Comparison of ENCODE assay signal across 2 cellular contexts in the genomic region with DNA sequence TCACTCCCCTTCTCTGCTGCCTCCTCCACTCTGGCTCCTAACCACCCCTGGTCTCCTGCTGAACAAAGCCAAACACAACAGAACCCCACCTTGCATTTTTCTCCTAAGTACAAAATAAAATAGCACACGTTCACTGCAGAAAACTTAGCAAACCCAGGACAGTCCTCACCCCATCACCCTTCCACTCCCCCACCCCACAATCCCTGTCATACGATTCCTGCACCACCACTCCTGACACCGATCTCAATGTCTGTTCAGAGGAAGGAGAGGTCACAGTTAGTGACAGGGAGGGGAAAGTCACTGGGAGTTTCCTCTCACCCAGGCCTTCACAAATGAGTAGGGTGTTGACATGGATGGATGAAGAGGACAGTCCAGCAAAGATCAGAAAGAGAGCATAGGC.
TF ChIP-seq lines count a peak whose summit lies in the region.

No MANE protein-coding gene starts in this region.

TF ChIP-seq in HEK293, 187 proteins besides CTCF, POLR2A, EP300 and RAD21:
- no peak for TF ChIP-seq ZBTB7A (tag by site-specific recombination; IDR thresholded peaks at IDR 0.05; ENCODE audit: low read depth)
- no peak for TF ChIP-seq ZNF555 (tag by site-specific recombination; conservative IDR thresholded peaks at IDR 0.05)
- TF ChIP-seq YY2 (tag by site-specific recombination; IDR thresholded peaks at IDR 0.05) = no peak
- no peak for TF ChIP-seq ZNF501 (tag by site-specific recombination; IDR thresholded peaks at IDR 0.05)
- TF ChIP-seq ZNF600 (tag by site-specific recombination; IDR thresholded peaks at IDR 0.05) = 0 out of 2 replicates have a peak, but pooled peaks have one; percentile 10
- no peak for TF ChIP-seq ZNF24 (tag by site-specific recombination; IDR thresholded peaks at IDR 0.05)
- TF ChIP-seq, protein P1, sequence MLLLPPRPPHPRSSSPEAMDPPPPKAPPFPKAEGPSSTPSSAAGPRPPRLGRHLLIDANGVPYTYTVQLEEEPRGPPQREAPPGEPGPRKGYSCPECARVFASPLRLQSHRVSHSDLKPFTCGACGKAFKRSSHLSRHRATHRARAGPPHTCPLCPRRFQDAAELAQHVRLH (tag by site-specific recombination; IDR thresholded peaks at IDR 0.05) = no peak

TF ChIP-seq in GM12878, 131 proteins besides CTCF, POLR2A, EP300 and RAD21:
- no peak for TF ChIP-seq LARP7 (IDR thresholded peaks at IDR 0.05)
- TF ChIP-seq STAT3 (IDR thresholded peaks at IDR 0.05; ENCODE audit: low read depth, low read length) = no peak
- TF ChIP-seq NRF1 (conservative IDR thresholded peaks at IDR 0.05; ENCODE audit: low read depth, low read length) = no peak
- no peak for TF ChIP-seq CHD1 (IDR thresholded peaks at IDR 0.05; ENCODE audit: low read depth, low read length)
- TF ChIP-seq ZBED1 (IDR thresholded peaks at IDR 0.05; ENCODE audit: borderline replicate concordance) = no peak
- TF ChIP-seq MEF2B (IDR thresholded peaks at IDR 0.05; ENCODE audit: partially characterized antibody, poor library complexity, severe bottlenecking) = no peak
- no peak for TF ChIP-seq MEF2A (IDR thresholded peaks at IDR 0.05; ENCODE audit: insufficient read depth, low read depth, low read length)
- TF ChIP-seq, protein P2, sequence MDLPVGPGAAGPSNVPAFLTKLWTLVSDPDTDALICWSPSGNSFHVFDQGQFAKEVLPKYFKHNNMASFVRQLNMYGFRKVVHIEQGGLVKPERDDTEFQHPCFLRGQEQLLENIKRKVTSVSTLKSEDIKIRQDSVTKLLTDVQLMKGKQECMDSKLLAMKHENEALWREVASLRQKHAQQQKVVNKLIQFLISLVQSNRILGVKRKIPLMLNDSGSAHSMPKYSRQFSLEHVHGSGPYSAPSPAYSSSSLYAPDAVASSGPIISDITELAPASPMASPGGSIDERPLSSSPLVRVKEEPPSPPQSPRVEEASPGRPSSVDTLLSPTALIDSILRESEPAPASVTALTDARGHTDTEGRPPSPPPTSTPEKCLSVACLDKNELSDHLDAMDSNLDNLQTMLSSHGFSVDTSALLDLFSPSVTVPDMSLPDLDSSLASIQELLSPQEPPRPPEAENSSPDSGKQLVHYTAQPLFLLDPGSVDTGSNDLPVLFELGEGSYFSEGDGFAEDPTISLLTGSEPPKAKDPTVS (IDR thresholded peaks at IDR 0.05; ENCODE audit: low read depth, low read length) = no peak
- TF ChIP-seq, protein P3, sequence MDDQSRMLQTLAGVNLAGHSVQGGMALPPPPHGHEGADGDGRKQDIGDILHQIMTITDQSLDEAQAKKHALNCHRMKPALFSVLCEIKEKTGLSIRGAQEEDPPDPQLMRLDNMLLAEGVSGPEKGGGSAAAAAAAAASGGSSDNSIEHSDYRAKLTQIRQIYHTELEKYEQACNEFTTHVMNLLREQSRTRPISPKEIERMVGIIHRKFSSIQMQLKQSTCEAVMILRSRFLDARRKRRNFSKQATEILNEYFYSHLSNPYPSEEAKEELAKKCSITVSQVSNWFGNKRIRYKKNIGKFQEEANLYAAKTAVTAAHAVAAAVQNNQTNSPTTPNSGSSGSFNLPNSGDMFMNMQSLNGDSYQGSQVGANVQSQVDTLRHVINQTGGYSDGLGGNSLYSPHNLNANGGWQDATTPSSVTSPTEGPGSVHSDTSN (IDR thresholded peaks at IDR 0.05; ENCODE audit: insufficient replicate concordance, low read depth, low read length) = no peak
- TF ChIP-seq TCF7 (IDR thresholded peaks at IDR 0.05; ENCODE audit: borderline replicate concordance) = no peak
- no peak for TF ChIP-seq DPF2 (IDR thresholded peaks at IDR 0.05)
- TF ChIP-seq KDM1A (IDR thresholded peaks at IDR 0.05; ENCODE audit: borderline replicate concordance) = no peak
- no peak for TF ChIP-seq ATF7 (IDR thresholded peaks at IDR 0.05; ENCODE audit: low read depth)
- no peak for TF ChIP-seq SPI1 (IDR thresholded peaks at IDR 0.05; ENCODE audit: borderline replicate concordance, insufficient read depth, low read depth, low read length)
- no peak for TF ChIP-seq NR2F1 (conservative IDR thresholded peaks at IDR 0.05)
- no peak for TF ChIP-seq SREBF2 (IDR thresholded peaks at IDR 0.05; ENCODE audit: low read length)
- TF ChIP-seq KLF5 (IDR thresholded peaks at IDR 0.05; ENCODE audit: partially characterized antibody) = no peak
- TF ChIP-seq, protein P4, sequence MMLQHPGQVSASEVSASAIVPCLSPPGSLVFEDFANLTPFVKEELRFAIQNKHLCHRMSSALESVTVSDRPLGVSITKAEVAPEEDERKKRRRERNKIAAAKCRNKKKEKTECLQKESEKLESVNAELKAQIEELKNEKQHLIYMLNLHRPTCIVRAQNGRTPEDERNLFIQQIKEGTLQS (IDR thresholded peaks at IDR 0.05; ENCODE audit: borderline replicate concordance, extremely low read depth, low read depth, low read length) = no peak
- TF ChIP-seq, protein P5, sequence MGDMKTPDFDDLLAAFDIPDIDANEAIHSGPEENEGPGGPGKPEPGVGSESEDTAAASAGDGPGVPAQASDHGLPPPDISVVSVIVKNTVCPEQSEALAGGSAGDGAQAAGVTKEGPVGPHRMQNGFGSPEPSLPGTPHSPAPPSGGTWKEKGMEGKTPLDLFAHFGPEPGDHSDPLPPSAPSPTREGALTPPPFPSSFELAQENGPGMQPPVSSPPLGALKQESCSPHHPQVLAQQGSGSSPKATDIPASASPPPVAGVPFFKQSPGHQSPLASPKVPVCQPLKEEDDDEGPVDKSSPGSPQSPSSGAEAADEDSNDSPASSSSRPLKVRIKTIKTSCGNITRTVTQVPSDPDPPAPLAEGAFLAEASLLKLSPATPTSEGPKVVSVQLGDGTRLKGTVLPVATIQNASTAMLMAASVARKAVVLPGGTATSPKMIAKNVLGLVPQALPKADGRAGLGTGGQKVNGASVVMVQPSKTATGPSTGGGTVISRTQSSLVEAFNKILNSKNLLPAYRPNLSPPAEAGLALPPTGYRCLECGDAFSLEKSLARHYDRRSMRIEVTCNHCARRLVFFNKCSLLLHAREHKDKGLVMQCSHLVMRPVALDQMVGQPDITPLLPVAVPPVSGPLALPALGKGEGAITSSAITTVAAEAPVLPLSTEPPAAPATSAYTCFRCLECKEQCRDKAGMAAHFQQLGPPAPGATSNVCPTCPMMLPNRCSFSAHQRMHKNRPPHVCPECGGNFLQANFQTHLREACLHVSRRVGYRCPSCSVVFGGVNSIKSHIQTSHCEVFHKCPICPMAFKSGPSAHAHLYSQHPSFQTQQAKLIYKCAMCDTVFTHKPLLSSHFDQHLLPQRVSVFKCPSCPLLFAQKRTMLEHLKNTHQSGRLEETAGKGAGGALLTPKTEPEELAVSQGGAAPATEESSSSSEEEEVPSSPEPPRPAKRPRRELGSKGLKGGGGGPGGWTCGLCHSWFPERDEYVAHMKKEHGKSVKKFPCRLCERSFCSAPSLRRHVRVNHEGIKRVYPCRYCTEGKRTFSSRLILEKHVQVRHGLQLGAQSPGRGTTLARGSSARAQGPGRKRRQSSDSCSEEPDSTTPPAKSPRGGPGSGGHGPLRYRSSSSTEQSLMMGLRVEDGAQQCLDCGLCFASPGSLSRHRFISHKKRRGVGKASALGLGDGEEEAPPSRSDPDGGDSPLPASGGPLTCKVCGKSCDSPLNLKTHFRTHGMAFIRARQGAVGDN (IDR thresholded peaks at IDR 0.05) = no peak
- no peak for TF ChIP-seq CBFB (IDR thresholded peaks at IDR 0.05; ENCODE audit: low read depth)
